Comparison of ENCODE assay signal across 8 cellular contexts in the genomic region with DNA sequence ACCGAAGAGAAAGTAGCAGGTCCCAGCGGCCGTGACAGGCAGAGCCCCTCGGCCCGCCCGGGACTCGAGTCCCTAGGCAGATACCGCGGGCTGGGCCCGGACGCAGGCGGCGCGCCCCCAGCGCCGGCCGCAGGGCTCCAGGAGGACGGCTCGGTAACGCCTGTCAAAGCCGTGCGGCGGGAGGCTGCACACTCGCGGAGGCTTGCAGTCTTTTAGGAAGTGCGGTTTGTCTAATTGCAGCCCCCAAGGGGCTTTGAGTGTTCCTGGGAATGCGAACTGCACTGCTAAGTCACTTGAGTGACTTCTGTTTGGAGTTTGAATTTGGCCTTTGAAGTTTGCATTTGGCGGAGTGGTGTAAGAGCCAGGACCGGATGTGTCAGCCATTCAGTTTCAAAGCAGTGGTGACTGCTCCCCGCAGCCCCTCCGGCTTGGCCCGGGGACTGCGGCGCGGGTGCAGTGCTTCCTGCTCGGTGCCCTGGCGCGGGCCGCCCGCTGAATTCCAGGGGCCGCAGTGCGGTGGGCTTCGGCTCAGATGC. TPM values are rescaled to one million over a fixed set of nuclear protein-coding genes. Genes with fewer than 3 reads are reported as not detected.
DNase-seq lines count a peak whose midpoint lies in the region; ATAC-seq and TF ChIP-seq lines count a peak whose summit lies in the region.

No MANE protein-coding gene starts in this region.

- H3K27me3 Mint-ChIP-seq in natural killer cell treated with Interleukin-12 subunit alpha and Interleukin-12 subunit beta and Interleukin-15 and Interleukin-18, amount 100 ng/mL, for 72 hours, result no peaks in the 10 kb centered on the region

- H3K9ac ChIP-seq in BLaER1, result peak overlapping the region; percentile 99

- intact Hi-C loops in OCI-LY7 (cut with micrococcal nuclease; ENCODE audit: unreplicated experiment), result loop anchor here (1.0 to 5.0 kb wide), 4 partner anchors 146 to 401 kb away; no protein-coding TSS in a partner anchor

- POLR2A ChIA-PET in OCI-LY7 (lab: Charles Lee), result no interaction called here

- CTCF ChIA-PET in OCI-LY7 (lab: Charles Lee; ENCODE audit: unreplicated experiment), result no interaction called here

- H3K4me2 ChIP-seq in BLaER1, result peak overlapping the region; percentile 95
- peak overlapping the region; percentile 98 for H3K4me2 ChIP-seq in OCI-LY7 (ENCODE audit: low read length)

- no TSS peak for BruUV-seq in OCI-LY7 (replicated peaks; lab: Mats Ljungman, UMichigan)

- H3K4me3 Mint-ChIP-seq in natural killer cell treated with Interleukin-12 subunit alpha and Interleukin-12 subunit beta and Interleukin-15 and Interleukin-18, amount 100 ng/mL, for 72 hours, result peak overlapping the region; percentile 93

- no peaks in the 10 kb centered on the region for H3K36me3 Mint-ChIP-seq in natural killer cell treated with Interleukin-12 subunit alpha and Interleukin-12 subunit beta and Interleukin-15 and Interleukin-18, amount 100 ng/mL, for 72 hours

- H3K4me1 ChIP-seq in BLaER1, result peaks cover 39% of the 10 kb centered on the region
- peaks cover 48% of the 10 kb centered on the region for H3K4me1 ChIP-seq in OCI-LY7 (ENCODE audit: insufficient read depth, low read length, poor library complexity, severe bottlenecking)
- H3K4me1 ChIP-seq in thymus (ENCODE audit: control insufficient read depth, insufficient read depth, low read length), result peaks cover 2% of the 10 kb centered on the region

- peaks cover 63% of the 10 kb centered on the region for H3K79me2 ChIP-seq in OCI-LY7 (ENCODE audit: insufficient read depth, low read depth, low read length)

- peaks cover 17% of the 10 kb centered on the region for H3K36me3 ChIP-seq in BLaER1
- H3K36me3 ChIP-seq in OCI-LY7 (ENCODE audit: insufficient read depth, low read length), result peaks cover 12% of the 10 kb centered on the region
- no peaks in the 10 kb centered on the region for H3K36me3 ChIP-seq in thymus (ENCODE audit: control insufficient read depth, insufficient read depth)

- H3K27ac Mint-ChIP-seq in natural killer cell treated with Interleukin-12 subunit alpha and Interleukin-12 subunit beta and Interleukin-15 and Interleukin-18, amount 100 ng/mL, for 72 hours, result peak overlapping the region; percentile 90 to 91

- H3K9me3 Mint-ChIP-seq in natural killer cell treated with Interleukin-12 subunit alpha and Interleukin-12 subunit beta and Interleukin-15 and Interleukin-18, amount 100 ng/mL, for 72 hours, result no peaks in the 10 kb centered on the region

- under 1% methylated on average over 43 of the region's 43 CpGs for WGBS in thymus

- no peaks in the 10 kb centered on the region for H3K9me2 ChIP-seq in OCI-LY7 (ENCODE audit: insufficient read depth, low read length)

- H3K4me1 Mint-ChIP-seq in natural killer cell treated with Interleukin-12 subunit alpha and Interleukin-12 subunit beta and Interleukin-15 and Interleukin-18, amount 100 ng/mL, for 72 hours (ENCODE audit: low read depth in 2 of 2), result peaks cover 30 to 38% of the 10 kb centered on the region in 2 donors

- H3K27ac ChIP-seq in BLaER1, result peak overlapping the region; percentile 99
- peak overlapping the region; percentile 74 for H3K27ac ChIP-seq in OCI-LY7 (ENCODE audit: low read depth, low read length, poor library complexity, severe bottlenecking)
- peak overlapping the region; percentile 94 for H3K27ac ChIP-seq in thymus (ENCODE audit: low read depth)

- H3K4me3 ChIP-seq in BLaER1 (peak overlapping the region; percentile 99), OCI-LY7 (ENCODE audit: low read depth, low read length, poor library complexity, severe bottlenecking) (peak overlapping the region; percentile 95), fibroblast of mammary gland (ENCODE audit: control insufficient read depth, low read depth, low read length) (peak overlapping the region; percentile 77), thymus (ENCODE audit: low read length) (peak overlapping the region; percentile 87)

- H4K20me1 ChIP-seq in BLaER1 (peaks cover 25% of the 10 kb centered on the region), OCI-LY7 (ENCODE audit: insufficient read depth, low read length) (peaks cover 37% of the 10 kb centered on the region)

- H3K27me3 ChIP-seq in BLaER1 (no peaks in the 10 kb centered on the region), thymus (ENCODE audit: control insufficient read depth, insufficient read depth) (no peaks in the 10 kb centered on the region)

- ATAC-seq in GM18873 (IDR thresholded peaks at IDR 0.05; ENCODE audit: low FRiP score, unreplicated experiment) (peak; percentile 45), HG03097 (IDR thresholded peaks at IDR 0.05; ENCODE audit: low FRiP score, unreplicated experiment) (peak; percentile 36)
- ATAC-seq in natural killer cell treated with Interleukin-12 subunit alpha and Interleukin-12 subunit beta and Interleukin-15 and Interleukin-18, amount 100 ng/mL, for 72 hours, result peak; percentile 79

- TF ChIP-seq CTCF in OCI-LY7 (conservative IDR thresholded peaks at IDR 0.05; ENCODE audit: low read length) (peak; percentile 30), fibroblast of mammary gland (conservative IDR thresholded peaks at IDR 0.05; ENCODE audit: control insufficient read depth, insufficient read depth, low read depth, low read length) (no peak)

- peak; percentile 88 for DNase-seq in OCI-LY7 (ENCODE audit: low spot score)
- DNase-seq in activated T-helper 1 cell treated with anti-CD3 and anti-CD28 coated beads, Interleukin-2, amount 50 U/mL, for 16 hours (ENCODE audit: low read depth in 1 of 2, low spot score in 1 of 2), result peak; percentile 16 to 48
- DNase-seq in fibroblast of mammary gland (ENCODE audit: low read depth), result peak; percentile 49
- peak; percentile 83 for DNase-seq in natural killer cell treated with Interleukin-12 subunit alpha and Interleukin-12 subunit beta and Interleukin-15 and Interleukin-18, amount 100 ng/mL, for 72 hours (ENCODE audit: low spot score)

- peak overlapping the region; percentile 7; the same call in 1 of the 2 replicates for H2AFZ ChIP-seq in OCI-LY7 (ENCODE audit: low read length)

- H3K9me3 ChIP-seq in BLaER1 (no peaks in the 10 kb centered on the region), OCI-LY7 (ENCODE audit: low read length) (no peaks in the 10 kb centered on the region), thymus (ENCODE audit: control insufficient read depth) (no peaks in the 10 kb centered on the region)

RNA-seq across cellular contexts. Expression of gene MAP3K1, which starts 1.3 kb away (rescaled TPM):
- 25.9 and 29.9 TPM in 2 replicates for total RNA-seq in OCI-LY7 (2014; rRNA removed; shearing (Covaris generic))
- 29.4 and 31.5 TPM in 2 replicates for total RNA-seq in OCI-LY7 (2022)
- total RNA-seq in natural killer cell treated with Interleukin-12 subunit alpha and Interleukin-12 subunit beta and Interleukin-15 and Interleukin-18, amount 100 ng/mL, for 72 hours, result 10 to 100 TPM; 11.1 to 16.3 TPM
- 18.6 TPM for polyA plus RNA-seq in thymus

Comparison
In these comparisons a context has a peak if more than half of its experiments do, and no peak if none do; other contexts are left out.
1. Peak in every context shown above with its lines: DNase-seq, ATAC-seq, H3K4me3 ChIP-seq and H3K27ac ChIP-seq.
2. DNase-seq: peak in every context shown above with its lines; median percentile 88 in OCI-LY7; 83 in natural killer cell treated with Interleukin-12 subunit alpha and Interleukin-12 subunit beta and Interleukin-15 and Interleukin-18, amount 100 ng/mL, for 72 hours; 49 in fibroblast of mammary gland; 32 in activated T-helper 1 cell treated with anti-CD3 and anti-CD28 coated beads, Interleukin-2, amount 50 U/mL, for 16 hours.